ENCODE assay signal across 15 cellular contexts in the genomic region with DNA sequence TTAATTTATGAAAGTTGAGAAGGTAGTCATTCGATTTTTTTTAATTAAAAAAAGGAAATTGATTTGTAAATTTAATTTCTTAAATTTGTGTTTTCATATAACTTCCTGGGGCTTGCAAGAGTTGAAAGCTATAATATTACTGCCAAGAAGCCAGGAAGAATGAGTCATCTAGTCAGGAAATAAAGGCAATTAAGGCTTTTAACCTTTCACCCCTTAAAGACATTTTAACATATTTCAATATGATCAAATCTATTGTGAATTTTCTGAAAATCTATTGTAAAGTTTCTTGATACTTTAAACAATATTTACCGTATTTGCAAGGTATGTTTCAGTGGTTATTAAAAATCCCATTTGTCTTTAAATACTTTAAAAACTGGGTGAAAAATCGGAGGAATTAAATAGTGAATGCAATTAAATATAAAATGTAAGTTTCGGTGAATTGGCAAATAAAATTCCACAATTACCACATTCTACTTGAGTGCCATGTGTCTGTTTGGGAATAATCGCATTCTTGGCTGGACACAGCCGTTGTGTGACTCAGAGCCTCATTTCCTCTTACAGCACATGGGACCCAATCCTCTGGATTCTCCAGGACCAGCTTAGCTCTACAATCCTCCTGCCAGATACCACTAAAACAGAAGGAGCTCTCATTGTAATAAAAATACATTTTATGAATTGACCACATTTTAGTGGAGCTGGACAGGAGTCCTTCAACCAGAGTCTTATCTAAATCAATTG.
DNase-seq lines count a peak whose midpoint lies in the region; ATAC-seq, FAIRE-seq and TF ChIP-seq lines count a peak whose summit lies in the region.
"Had no signal": no experiment of that assay in that cellular context is flagged by ENCODE, and none has a peak within 500 bp of the region (broad histone marks: within the 10 kb centered on the region; RNA-seq: fewer than 3 reads in every experiment).

No MANE protein-coding gene starts in this region.

- peak overlapping the region; percentile 1 for H3K27ac ChIP-seq in astrocyte (ENCODE audit: low read depth, low read length)
- H3K27ac ChIP-seq in small intestine (ENCODE audit: low read depth in 1 of 2, low read length in 1 of 2): no peak overlapping the region
- H3K27ac ChIP-seq in hepatocyte: no peak overlapping the region
- H3K27ac ChIP-seq: WERI-Rb-1 had no signal

- peaks cover 3% of the 10 kb centered on the region for H3K4me1 ChIP-seq in Loucy (ENCODE audit: insufficient read depth, low read length, poor library complexity, severe bottlenecking)
- peaks cover 6% of the 10 kb centered on the region for H3K4me1 ChIP-seq in astrocyte (ENCODE audit: insufficient read depth, low read length)
- no peaks in the 10 kb centered on the region for H3K4me1 ChIP-seq in small intestine (ENCODE audit: control insufficient read depth in 2 of 2, insufficient read depth in 1 of 2, low read depth in 1 of 2, low read length in 1 of 2)
- no peaks in the 10 kb centered on the region for H3K4me1 ChIP-seq in hepatocyte (ENCODE audit: insufficient read depth)

- POLR2A ChIA-PET in BJ (lab: Charles Lee): no interaction called here

- H2AFZ ChIP-seq in Loucy (ENCODE audit: low read length) (no peak overlapping the region), astrocyte (ENCODE audit: low read depth, low read length) (no peak overlapping the region), hepatocyte (no peak overlapping the region)

- no peak for ATAC-seq in HG02938 (IDR thresholded peaks at IDR 0.05; ENCODE audit: unreplicated experiment)

- no peaks in the 10 kb centered on the region for H3K36me3 Mint-ChIP-seq in astrocyte (ENCODE audit: low read depth, unreplicated experiment)

- no peak overlapping the region for H3K9ac ChIP-seq in Loucy (ENCODE audit: low read depth, low read length, poor library complexity, severe bottlenecking)
- H3K9ac ChIP-seq in astrocyte (ENCODE audit: low read length): no peak overlapping the region

- no peaks in the 10 kb centered on the region for H4K20me1 ChIP-seq in Loucy (ENCODE audit: insufficient read depth, low read length, poor library complexity, severe bottlenecking)
- no peaks in the 10 kb centered on the region for H4K20me1 ChIP-seq in astrocyte (ENCODE audit: insufficient read depth, low read length)
- H4K20me1 ChIP-seq in hepatocyte (ENCODE audit: insufficient read depth, poor library complexity, severe bottlenecking): no peaks in the 10 kb centered on the region

- CTCF ChIA-PET in BJ (lab: Yijun Ruan, JAX): no interaction called here

- H3K9me2 ChIP-seq in Loucy (replicated peaks; ENCODE audit: low read depth, low read length): no peaks in the 10 kb centered on the region
- no peaks in the 10 kb centered on the region for H3K9me2 ChIP-seq in hepatocyte (replicated peaks; ENCODE audit: insufficient read depth)

- FAIRE-seq in astrocyte (lab: Jason Lieb, UNC): no peak
- FAIRE-seq in small intestine (lab: Jason Lieb, UNC): no peak

- no peaks in the 10 kb centered on the region for H3F3A ChIP-seq in Loucy (ENCODE audit: low read depth)

- H3K36me3 ChIP-seq in BJ (ENCODE audit: control insufficient read depth, insufficient read depth, low read length): no peaks in the 10 kb centered on the region
- no peaks in the 10 kb centered on the region for H3K36me3 ChIP-seq in Loucy (ENCODE audit: insufficient read depth, low read length)
- H3K36me3 ChIP-seq in astrocyte (ENCODE audit: insufficient read depth, low read length): no peaks in the 10 kb centered on the region
- H3K36me3 ChIP-seq in kidney epithelial cell (ENCODE audit: control insufficient read depth, insufficient read depth, low read length): no peaks in the 10 kb centered on the region
- H3K36me3 ChIP-seq in small intestine (ENCODE audit: control insufficient read depth in 2 of 2, insufficient read depth in 2 of 2, low read length in 2 of 2): no peaks in the 10 kb centered on the region
- H3K36me3 ChIP-seq in hepatocyte (replicated peaks; ENCODE audit: insufficient read depth, low read depth): no peaks in the 10 kb centered on the region
- H3K36me3 ChIP-seq: WERI-Rb-1 had no signal

- H3K4me3 ChIP-seq in BJ (ENCODE audit: low read depth, low read length): no peak overlapping the region
- no peak overlapping the region for H3K4me3 ChIP-seq in Loucy (ENCODE audit: low read length, poor library complexity, severe bottlenecking)
- no peak overlapping the region for H3K4me3 ChIP-seq in astrocyte (ENCODE audit: insufficient read depth, low read depth, low read length)
- H3K4me3 ChIP-seq in kidney epithelial cell (ENCODE audit: low read depth, low read length): no peak overlapping the region
- no peak overlapping the region for H3K4me3 ChIP-seq in small intestine (ENCODE audit: low read depth in 1 of 2, low read length in 2 of 2)
- no peak overlapping the region for H3K4me3 ChIP-seq in hepatocyte

- H3K9me3 Mint-ChIP-seq in astrocyte (ENCODE audit: unreplicated experiment): no peaks in the 10 kb centered on the region
- H3K9me3 Mint-ChIP-seq: nephron had no signal

- no peaks in the 10 kb centered on the region for H3K27me3 Mint-ChIP-seq in astrocyte (ENCODE audit: low read depth, unreplicated experiment)

- H3K79me2 ChIP-seq in Loucy (ENCODE audit: insufficient read depth, low read length) (no peaks in the 10 kb centered on the region), astrocyte (ENCODE audit: insufficient read depth, low read length) (no peaks in the 10 kb centered on the region), hepatocyte (no peaks in the 10 kb centered on the region)

- TF ChIP-seq CTCF in BJ (IDR thresholded peaks at IDR 0.05; ENCODE audit: insufficient read depth, low read depth, low read length) (no peak), Loucy (conservative IDR thresholded peaks at IDR 0.05; ENCODE audit: low read length) (no peak), astrocyte (IDR thresholded peaks at IDR 0.05; ENCODE audit: insufficient read depth, low read depth, low read length) (no peak), kidney epithelial cell (IDR thresholded peaks at IDR 0.05; ENCODE audit: insufficient read depth, low read length, poor library complexity, severe bottlenecking) (no peak), hepatocyte (IDR thresholded peaks at IDR 0.05; ENCODE audit: poor library complexity) (no peak)

- H3K9me3 ChIP-seq in Loucy (ENCODE audit: insufficient read depth, low read depth, low read length) (no peaks in the 10 kb centered on the region), astrocyte (ENCODE audit: insufficient read depth, low read depth, low read length) (no peaks in the 10 kb centered on the region), small intestine (ENCODE audit: control insufficient read depth, low read depth) (no peaks in the 10 kb centered on the region), hepatocyte (ENCODE audit: low read depth) (no peaks in the 10 kb centered on the region)

- H3K4me3 Mint-ChIP-seq in astrocyte (ENCODE audit: unreplicated experiment): no peak overlapping the region
- H3K4me3 Mint-ChIP-seq: activated T-helper 1 cell treated with anti-CD3 and anti-CD28 coated beads, Interleukin-12 subunit alpha, Interleukin-12 subunit beta, Interleukin-2, Interleukin-4 antibody, amounts not matched to agents 30 ng/mL and 10 ng/mL and 1 ng/mL, durations not matched to agents 14 hours and 24 hours and 36 hours; nephron had no signal

- peaks cover 14% of the 10 kb centered on the region for H3K4me1 Mint-ChIP-seq in astrocyte (ENCODE audit: low read depth, unreplicated experiment)
- H3K4me1 Mint-ChIP-seq: nephron had no signal

- peak overlapping the region; percentile 60 for H3K27ac Mint-ChIP-seq in astrocyte (ENCODE audit: unreplicated experiment)
- H3K27ac Mint-ChIP-seq: activated T-helper 1 cell treated with anti-CD3 and anti-CD28 coated beads, Interleukin-12 subunit alpha, Interleukin-12 subunit beta, Interleukin-2, Interleukin-4 antibody, amounts not matched to agents 30 ng/mL and 10 ng/mL and 1 ng/mL, durations not matched to agents 14 hours and 24 hours and 36 hours; nephron had no signal

- H3K4me2 ChIP-seq in Loucy (ENCODE audit: low read depth, low read length, poor library complexity, severe bottlenecking) (peak overlapping the region; percentile 23), astrocyte (ENCODE audit: low read length) (peak overlapping the region; percentile 37), hepatocyte (no peak overlapping the region)

- H3K27me3 ChIP-seq in BJ (ENCODE audit: control insufficient read depth, insufficient read depth, low read length) (no peaks in the 10 kb centered on the region), Loucy (ENCODE audit: insufficient read depth, low read length, poor library complexity, severe bottlenecking) (no peaks in the 10 kb centered on the region), astrocyte (ENCODE audit: insufficient read depth, low read length) (no peaks in the 10 kb centered on the region), kidney epithelial cell (ENCODE audit: control insufficient read depth, insufficient read depth, low read length) (no peaks in the 10 kb centered on the region), small intestine (ENCODE audit: control insufficient read depth in 2 of 2, insufficient read depth in 2 of 2, low read length in 2 of 2) (no peaks in the 10 kb centered on the region), hepatocyte (no peaks in the 10 kb centered on the region)

- DNase-seq in BJ (ENCODE audit: low read depth) (peak; percentile 35), astrocyte (ENCODE audit: low read depth) (peak; percentile 80), kidney epithelial cell (ENCODE audit: low read depth) (peak; percentile 10), D341Med (ENCODE audit: low spot score) (no peak), small intestine (no peak), hepatocyte (ENCODE audit: low spot score) (no peak)
- DNase-seq: caudate nucleus; hippocampal formation; NCI-H1105 treated with DMSO at 0.1 percent for 48 hours; stimulated activated CD4-positive, alpha-beta T cell treated with anti-CD3 and anti-CD28 coated beads, Interleukin-2, amount 100 ng/mL, for 48 hours; WERI-Rb-1 had no signal

- 71 to 76% (median 73%) methylated on average over 6 of the region's 6 CpGs for WGBS in small intestine, 3 donors
- WGBS in hepatocyte (ENCODE audit: low lambda C conversion rate, missing lambda C conversion rate): 75% methylated on average over 6 of the region's 6 CpGs

Comparison
In these comparisons a context has a peak if more than half of its experiments do, and no peak if none do; other contexts are left out.
1. DNase-seq: peak in BJ (single experiment), astrocyte (single experiment) and kidney epithelial cell (single experiment); none in D341Med (single experiment), small intestine (single experiment) and hepatocyte (single experiment).